In genomic region chr17:7191571-7192270, GRCh38 we compare ENCODE assay signal across 9 cellular contexts. TPM values are rescaled to one million over a fixed set of nuclear protein-coding genes. Genes with fewer than 3 reads are reported as not detected.
DNase-seq lines count a peak whose midpoint lies in the region; ATAC-seq, FAIRE-seq and TF ChIP-seq lines count a peak whose summit lies in the region.
"Had no signal": no experiment of that assay in that cellular context is flagged by ENCODE, and none has a peak within 500 bp of the region (broad histone marks: within the 10 kb centered on the region; RNA-seq: fewer than 3 reads in every experiment).

No MANE protein-coding gene starts in this region.

- POLR2A ChIA-PET in GM12878 (lab: Charles Lee), result interaction anchor here (0.6 kb wide), 2 partner anchors 8 to 29 kb away, joined by 4 read pairs; no protein-coding TSS in a partner anchor

- TF ChIP-seq CTCF in GM12878 (IDR thresholded peaks at IDR 0.05 in 2 of 3, conservative IDR thresholded peaks at IDR 0.05 in 1 of 3; ENCODE audit: control insufficient read depth in 2 of 3, extremely low read depth in 1 of 3, insufficient read depth in 1 of 3, low read depth in 3 of 3, low read length in 3 of 3), result no peak
- TF ChIP-seq CTCF in tibial artery (IDR thresholded peaks at IDR 0.05), result no peak

- H3K9ac ChIP-seq in GM12878 (ENCODE audit: control insufficient read depth, insufficient read depth, low read length), result no peak overlapping the region

- no peak overlapping the region for H3K4me2 ChIP-seq in GM12878 (ENCODE audit: control insufficient read depth, insufficient read depth)

- in situ Hi-C loops in GM12878 (cut with MboI), result no loop called here

- RAD21 ChIA-PET in GM12878 (lab: Charles Lee; ENCODE audit: unreplicated experiment), result no interaction called here

- TF ChIP-seq RAD21 in Ishikawa (IDR thresholded peaks at IDR 0.05; ENCODE audit: low read depth) (no peak), GM12878 (IDR thresholded peaks at IDR 0.05; ENCODE audit: insufficient read depth, low read depth, low read length) (no peak)

- no peaks in the 10 kb centered on the region for H3K9me3 ChIP-seq in GM12878 (replicated peaks; ENCODE audit: control insufficient read depth, insufficient read depth, low read length)
- H3K9me3 ChIP-seq in mesodermal cell (ENCODE audit: control insufficient read depth, low read length), result no peaks in the 10 kb centered on the region
- H3K9me3 ChIP-seq in tibial artery, result no peaks in the 10 kb centered on the region
- H3K9me3 ChIP-seq: HAP-1 had no signal

- H3K27ac ChIP-seq in GM12878 (ENCODE audit: control insufficient read depth, insufficient read depth) (no peak overlapping the region), mesodermal cell (ENCODE audit: low read depth, low read length, severe bottlenecking) (peak overlapping the region; percentile 29), tibial artery (no peak overlapping the region)

- CTCF ChIA-PET in GM12878 (lab: Yijun Ruan, JAX), result interaction anchor here (1.0 kb wide), 1 partner anchor 59 kb away, joined by 4 read pairs; no protein-coding TSS in a partner anchor

- ATAC-seq in GM12878 (peak; percentile 91), HG02763 (IDR thresholded peaks at IDR 0.05; ENCODE audit: unreplicated experiment) (no peak), HG02610 (IDR thresholded peaks at IDR 0.05; ENCODE audit: unreplicated experiment) (no peak), HG03039 (IDR thresholded peaks at IDR 0.05; ENCODE audit: unreplicated experiment) (no peak)

- H2AFZ ChIP-seq in GM12878 (ENCODE audit: control insufficient read depth, low read depth, low read length), result no peak overlapping the region

- SMC1A ChIA-PET in GM12878 (lab: Charles Lee; ENCODE audit: uncharacterized antibody, unreplicated experiment), result no interaction called here

- 29% methylated on average over 15 of the region's 26 CpGs for WGBS in GM12878 (ENCODE audit: insufficient coverage, insufficient replicate concordance, low lambda C conversion rate, missing lambda C conversion rate)
- WGBS in mesodermal cell (ENCODE audit: insufficient coverage in 2 of 2), 2 experiments, result 90 to 91% methylated on average over 19 to 25 of the region's 26 CpGs

- H3K27me3 ChIP-seq in GM12878 (replicated peaks in 1 of 2; ENCODE audit: control insufficient read depth in 2 of 2, insufficient read depth in 2 of 2, low read length in 1 of 2), result no peaks in the 10 kb centered on the region
- no peaks in the 10 kb centered on the region for H3K27me3 ChIP-seq in tibial artery

- H3K4me3 ChIP-seq in GM12878, result no peak overlapping the region
- no peak overlapping the region for H3K4me3 ChIP-seq in mesodermal cell (ENCODE audit: extremely low read depth, insufficient read depth, low read length, poor library complexity, severe bottlenecking)
- no peak overlapping the region for H3K4me3 ChIP-seq in tibial artery
- H3K4me3 ChIP-seq: HAP-1 had no signal

- DNase-seq in Daoy (ENCODE audit: low read depth) (peak; percentile 44), GM12878 (ENCODE audit: low read depth, low spot score) (no peak), tibial artery (no peak)

- intact Hi-C loops in GM12878 (cut with micrococcal nuclease; ENCODE audit: unreplicated experiment), result no loop called here
- intact Hi-C loops in tibial artery (cut with DNase I; ENCODE audit: low total_unique reads), result no loop called here

- no peak for FAIRE-seq in GM12878 (lab: Jason Lieb, UNC)

- TF ChIP-seq POLR2A in GM12878 (IDR thresholded peaks at IDR 0.05; ENCODE audit: low read depth, low read length), result no peak

- H3K4me1 ChIP-seq in GM12878 (ENCODE audit: control insufficient read depth, insufficient read depth, low read length) (no peaks in the 10 kb centered on the region), mesodermal cell (ENCODE audit: control insufficient read depth, insufficient read depth, low read length, poor library complexity, severe bottlenecking) (no peaks in the 10 kb centered on the region), tibial artery (no peaks in the 10 kb centered on the region)
- H3K4me1 ChIP-seq: HAP-1 had no signal

- TF ChIP-seq EP300 in Ishikawa (IDR thresholded peaks at IDR 0.05; ENCODE audit: borderline replicate concordance) (no peak), GM12878 (IDR thresholded peaks at IDR 0.05; ENCODE audit: borderline replicate concordance in 1 of 2, control insufficient read depth in 1 of 2, low read depth in 2 of 2, low read length in 2 of 2) (no peak)

- H3K79me2 ChIP-seq in GM12878 (ENCODE audit: control insufficient read depth, insufficient read depth, low read length), result no peaks in the 10 kb centered on the region

- BruUV-seq in GM12878 (replicated peaks; lab: Mats Ljungman, UMichigan), result no TSS peak

- H4K20me1 ChIP-seq in GM12878 (ENCODE audit: control insufficient read depth, insufficient read depth), result no peaks in the 10 kb centered on the region

- H3K36me3 ChIP-seq in GM12878 (ENCODE audit: control insufficient read depth in 2 of 2, insufficient read depth in 2 of 2, low read length in 1 of 2) (no peaks in the 10 kb centered on the region), mesodermal cell (ENCODE audit: control insufficient read depth, insufficient read depth, low read length) (peaks cover 71% of the 10 kb centered on the region), tibial artery (peaks cover 0 to 51% (median 24%) of the 10 kb centered on the region in 3 donors)
- H3K36me3 ChIP-seq: HAP-1 had no signal

RNA-seq across cellular contexts. Expression of gene ASGR1, which starts 12.6 kb away (rescaled TPM):
- total RNA-seq in Daoy (2014; rRNA removed; shearing (Covaris generic)), result 0.29 and 1.2 TPM in 2 replicates
- 0.76 and 1.3 TPM in 2 replicates for total RNA-seq in GM12878 (2013; cell fraction: nucleolus; rRNA removed)
- total RNA-seq in GM12878 (2014; rRNA removed), result 0.34 TPM in 1 of 2 replicates, not detected in the other
- not detected in 2 replicates for total RNA-seq in GM12878 (2014; rRNA removed; fragmentation: Illumina TruSeq; extraction: Trizol)
- 0.43 TPM in 1 of 2 replicates, not detected in the other for total RNA-seq in GM12878 (2021)
- polyA plus RNA-seq in GM12878 (2011; ENCODE audit: low read depth), result not detected
- 0.16 TPM in 1 of 2 replicates, not detected in the other for polyA plus RNA-seq in GM12878 (2011; rRNA removed)
- polyA plus RNA-seq in GM12878 (2011; cell fraction: cytosol; rRNA removed), result 0.12 and 0.18 TPM in 2 replicates
- polyA plus RNA-seq in GM12878 (2011; cell fraction: nucleus; rRNA removed), result 0.37 and 0.57 TPM in 2 replicates
- polyA plus RNA-seq in GM12878 (2012), result 0.18 TPM in 1 of 2 replicates, not detected in the other
- polyA plus RNA-seq in GM12878 (2014; fragmentation: Illumina TruSeq; extraction: Trizol), result 0.12 TPM in 1 of 2 replicates, not detected in the other
- polyA plus RNA-seq in GM12878 (2014; fragmentation: Nextera tagmentation; extraction: Ambion mirVana), result not detected
- 0.06 TPM in 1 of 2 replicates, not detected in the other for polyA plus RNA-seq in GM12878 (2014; rRNA removed)
- polyA plus RNA-seq in GM12878 (2016; fragmentation: Nextera tagmentation; extraction: Ambion mirVana), result not detected
- polyA minus RNA-seq in GM12878 (2011; rRNA and poly(A)+ RNA removed), result not detected in 2 replicates
- not detected in 2 replicates for polyA minus RNA-seq in GM12878 (2011; cell fraction: cytosol; rRNA and poly(A)+ RNA removed)
- polyA minus RNA-seq in GM12878 (2011; cell fraction: nucleus; rRNA and poly(A)+ RNA removed), result not detected in 2 replicates
- polyA plus RNA-seq in mesodermal cell (2013, experiment 1 of 2), result 17.1 TPM
- 15.8 TPM for polyA plus RNA-seq in mesodermal cell (2013, experiment 2 of 2)

RNA-seq across cellular contexts. Expression of gene DLG4, which starts 27.9 kb away (rescaled TPM):
- 3.1 and 4.4 TPM in 2 replicates for total RNA-seq in Daoy (2014; rRNA removed; shearing (Covaris generic))
- 24.4 and 31.0 TPM in 2 replicates for total RNA-seq in GM12878 (2013; cell fraction: nucleolus; rRNA removed)
- total RNA-seq in GM12878 (2014; rRNA removed), result 1.4 and 2.3 TPM in 2 replicates
- total RNA-seq in GM12878 (2014; rRNA removed; fragmentation: Illumina TruSeq; extraction: Trizol), result 1.3 and 1.9 TPM in 2 replicates
- total RNA-seq in GM12878 (2021), result 3.1 and 4.2 TPM in 2 replicates
- 2.7 TPM for polyA plus RNA-seq in GM12878 (2011; ENCODE audit: low read depth)
- 2.8 and 2.9 TPM in 2 replicates for polyA plus RNA-seq in GM12878 (2011; rRNA removed)
- 3.1 TPM in 2 replicates for polyA plus RNA-seq in GM12878 (2011; cell fraction: cytosol; rRNA removed)
- 21.5 and 23.6 TPM in 2 replicates for polyA plus RNA-seq in GM12878 (2011; cell fraction: nucleus; rRNA removed)
- 5.2 and 5.9 TPM in 2 replicates for polyA plus RNA-seq in GM12878 (2012)
- polyA plus RNA-seq in GM12878 (2014; fragmentation: Illumina TruSeq; extraction: Trizol), result 0.68 and 2.1 TPM in 2 replicates
- under 1 TPM; 0.07 to 0.43 TPM for polyA plus RNA-seq in GM12878 (2014; fragmentation: Nextera tagmentation; extraction: Ambion mirVana)
- 2.6 and 4.1 TPM in 2 replicates for polyA plus RNA-seq in GM12878 (2014; rRNA removed)
- polyA plus RNA-seq in GM12878 (2016; fragmentation: Nextera tagmentation; extraction: Ambion mirVana), result under 1 TPM; 0.10 to 0.29 TPM
- polyA minus RNA-seq in GM12878 (2011; rRNA and poly(A)+ RNA removed), result 3.1 and 3.7 TPM in 2 replicates
- polyA minus RNA-seq in GM12878 (2011; cell fraction: cytosol; rRNA and poly(A)+ RNA removed), result 0.94 TPM in 1 of 2 replicates, not detected in the other
- polyA minus RNA-seq in GM12878 (2011; cell fraction: nucleus; rRNA and poly(A)+ RNA removed), result 5.2 and 6.0 TPM in 2 replicates
- polyA plus RNA-seq in mesodermal cell (2013, experiment 1 of 2), result 57.4 TPM
- polyA plus RNA-seq in mesodermal cell (2013, experiment 2 of 2), result 47.2 TPM

RNA-seq across cellular contexts. Expression of gene ACADVL, which starts 28.0 kb away (rescaled TPM):
- total RNA-seq in Daoy (2014; rRNA removed; shearing (Covaris generic)), result 306 and 420 TPM in 2 replicates
- total RNA-seq in GM12878 (2013; cell fraction: nucleolus; rRNA removed), result 287 and 321 TPM in 2 replicates
- total RNA-seq in GM12878 (2014; rRNA removed), result 138 and 165 TPM in 2 replicates
- 97.1 and 99.0 TPM in 2 replicates for total RNA-seq in GM12878 (2014; rRNA removed; fragmentation: Illumina TruSeq; extraction: Trizol)
- total RNA-seq in GM12878 (2021), result 182 and 196 TPM in 2 replicates
- polyA plus RNA-seq in GM12878 (2011; ENCODE audit: low read depth), result 379 TPM
- polyA plus RNA-seq in GM12878 (2011; rRNA removed), result 150 and 232 TPM in 2 replicates
- polyA plus RNA-seq in GM12878 (2011; cell fraction: cytosol; rRNA removed), result 247 and 317 TPM in 2 replicates
- polyA plus RNA-seq in GM12878 (2011; cell fraction: nucleus; rRNA removed), result 3,310 and 3,575 TPM in 2 replicates
- 351 and 464 TPM in 2 replicates for polyA plus RNA-seq in GM12878 (2012)
- polyA plus RNA-seq in GM12878 (2014; fragmentation: Illumina TruSeq; extraction: Trizol), result 86.8 and 137 TPM in 2 replicates
- 10 to 100 TPM; 25.4 to 73.1 TPM for polyA plus RNA-seq in GM12878 (2014; fragmentation: Nextera tagmentation; extraction: Ambion mirVana)
- polyA plus RNA-seq in GM12878 (2014; rRNA removed), result 212 and 221 TPM in 2 replicates
- polyA plus RNA-seq in GM12878 (2016; fragmentation: Nextera tagmentation; extraction: Ambion mirVana), result 100 to 1,000 TPM; 204 to 225 TPM
- polyA minus RNA-seq in GM12878 (2011; rRNA and poly(A)+ RNA removed), result 82.7 and 156 TPM in 2 replicates
- 56.9 and 61.9 TPM in 2 replicates for polyA minus RNA-seq in GM12878 (2011; cell fraction: cytosol; rRNA and poly(A)+ RNA removed)
- 240 and 270 TPM in 2 replicates for polyA minus RNA-seq in GM12878 (2011; cell fraction: nucleus; rRNA and poly(A)+ RNA removed)
- polyA plus RNA-seq in mesodermal cell (2013, experiment 1 of 2), result 270 TPM
- 238 TPM for polyA plus RNA-seq in mesodermal cell (2013, experiment 2 of 2)

RNA-seq across cellular contexts. Expression of gene DVL2, which starts 42.6 kb away (rescaled TPM):
- total RNA-seq in Daoy (2014; rRNA removed; shearing (Covaris generic)), result 22.2 and 42.7 TPM in 2 replicates
- 83.1 and 91.9 TPM in 2 replicates for total RNA-seq in GM12878 (2013; cell fraction: nucleolus; rRNA removed)
- total RNA-seq in GM12878 (2014; rRNA removed) (33.0 and 37.6 TPM in 2 replicates), GM12878 (2014; rRNA removed; fragmentation: Illumina TruSeq; extraction: Trizol) (15.4 and 16.7 TPM in 2 replicates), GM12878 (2021) (40.0 and 44.8 TPM in 2 replicates)
- polyA plus RNA-seq in GM12878 (2011; ENCODE audit: low read depth), result 11.7 TPM
- polyA plus RNA-seq in GM12878 (2011; rRNA removed) (2.2 and 5.3 TPM in 2 replicates), GM12878 (2014; fragmentation: Illumina TruSeq; extraction: Trizol) (5.1 and 21.2 TPM in 2 replicates), GM12878 (2014; fragmentation: Nextera tagmentation; extraction: Ambion mirVana) (1 to 10 TPM in 1 of 2 experiments, under 1 TPM in 1; 0.97 to 2.7 TPM), GM12878 (2014; rRNA removed) (29.9 and 31.3 TPM in 2 replicates), GM12878 (2016; fragmentation: Nextera tagmentation; extraction: Ambion mirVana) (10 to 100 TPM; 25.3 to 30.4 TPM)
- polyA plus RNA-seq in GM12878 (2011; cell fraction: cytosol; rRNA removed), result 6.1 TPM in 2 replicates
- 30.0 and 46.5 TPM in 2 replicates for polyA plus RNA-seq in GM12878 (2011; cell fraction: nucleus; rRNA removed)
- 29.2 and 31.4 TPM in 2 replicates for polyA plus RNA-seq in GM12878 (2012)
- polyA minus RNA-seq in GM12878 (2011; rRNA and poly(A)+ RNA removed), result 15.7 and 21.8 TPM in 2 replicates
- 9.1 and 10.9 TPM in 2 replicates for polyA minus RNA-seq in GM12878 (2011; cell fraction: cytosol; rRNA and poly(A)+ RNA removed)
- polyA minus RNA-seq in GM12878 (2011; cell fraction: nucleus; rRNA and poly(A)+ RNA removed), result 23.8 and 45.4 TPM in 2 replicates
- 67.5 TPM for polyA plus RNA-seq in mesodermal cell (2013, experiment 1 of 2)
- 54.8 TPM for polyA plus RNA-seq in mesodermal cell (2013, experiment 2 of 2)

RNA-seq across cellular contexts. Expression of gene PHF23, which starts 47.5 kb away (rescaled TPM):
- total RNA-seq in Daoy (2014; rRNA removed; shearing (Covaris generic)), result 44.5 and 54.8 TPM in 2 replicates
- 10.6 and 11.8 TPM in 2 replicates for total RNA-seq in GM12878 (2013; cell fraction: nucleolus; rRNA removed)
- total RNA-seq in GM12878 (2014; rRNA removed) (35.7 and 38.0 TPM in 2 replicates), GM12878 (2014; rRNA removed; fragmentation: Illumina TruSeq; extraction: Trizol) (35.6 and 37.5 TPM in 2 replicates), GM12878 (2021) (34.0 and 39.2 TPM in 2 replicates)
- polyA plus RNA-seq in GM12878 (2011; ENCODE audit: low read depth), result 22.1 TPM
- polyA plus RNA-seq in GM12878 (2011; rRNA removed) (21.7 and 29.7 TPM in 2 replicates), GM12878 (2014; fragmentation: Illumina TruSeq; extraction: Trizol) (72.7 and 84.8 TPM in 2 replicates), GM12878 (2014; fragmentation: Nextera tagmentation; extraction: Ambion mirVana) (10 to 100 TPM in 1 of 2 experiments, 1 to 10 TPM in 1; 8.2 to 17.7 TPM), GM12878 (2014; rRNA removed) (38.1 and 41.6 TPM in 2 replicates), GM12878 (2016; fragmentation: Nextera tagmentation; extraction: Ambion mirVana) (10 to 100 TPM; 26.4 to 31.1 TPM)
- 27.3 and 27.9 TPM in 2 replicates for polyA plus RNA-seq in GM12878 (2011; cell fraction: cytosol; rRNA removed)
- polyA plus RNA-seq in GM12878 (2011; cell fraction: nucleus; rRNA removed), result 15.7 and 19.7 TPM in 2 replicates
- polyA plus RNA-seq in GM12878 (2012), result 25.1 and 26.9 TPM in 2 replicates
- 20.7 and 28.0 TPM in 2 replicates for polyA minus RNA-seq in GM12878 (2011; rRNA and poly(A)+ RNA removed)
- 12.2 and 13.2 TPM in 2 replicates for polyA minus RNA-seq in GM12878 (2011; cell fraction: cytosol; rRNA and poly(A)+ RNA removed)
- polyA minus RNA-seq in GM12878 (2011; cell fraction: nucleus; rRNA and poly(A)+ RNA removed), result 6.8 and 8.7 TPM in 2 replicates
- 55.4 TPM for polyA plus RNA-seq in mesodermal cell (2013, experiment 1 of 2)
- 46.8 TPM for polyA plus RNA-seq in mesodermal cell (2013, experiment 2 of 2)
